Comparison of ENCODE assay signal across 8 cellular contexts in genomic region chr9:124774131-124774978, GRCh38. TPM values are rescaled to one million over a fixed set of nuclear protein-coding genes. Genes with fewer than 3 reads are reported as not detected.
DNase-seq lines count a peak whose midpoint lies in the region; ATAC-seq and TF ChIP-seq lines count a peak whose summit lies in the region.

No MANE protein-coding gene starts in this region.

- peaks cover 43% of the 10 kb centered on the region for H3K4me1 Mint-ChIP-seq in activated CD4-positive, alpha-beta T cell treated with anti-CD3 and anti-CD28 coated beads, Interleukin-2, amount 10 ng/mL, durations not matched to agents 24 days and 14 days

- 39 to 43% methylated on average over 15 of the region's 15 CpGs for WGBS in lung, 2 donors

- H3K36me3 Mint-ChIP-seq in activated CD4-positive, alpha-beta T cell treated with anti-CD3 and anti-CD28 coated beads, Interleukin-2, amount 10 ng/mL, durations not matched to agents 24 days and 14 days (ENCODE audit: low read depth) = no peaks in the 10 kb centered on the region

- H3K4me3 ChIP-seq in colonic mucosa = no peak overlapping the region
- H3K4me3 ChIP-seq in lung = no peak overlapping the region

- no peaks in the 10 kb centered on the region for H3K9me3 Mint-ChIP-seq in activated CD4-positive, alpha-beta T cell treated with anti-CD3 and anti-CD28 coated beads, Interleukin-2, amount 10 ng/mL, durations not matched to agents 24 days and 14 days

- H3K4me1 ChIP-seq in colonic mucosa (peaks cover 7% of the 10 kb centered on the region), lung (ENCODE audit: control insufficient read depth in 2 of 2, insufficient read depth in 2 of 2, low read length in 2 of 2) (peaks cover under 1 to 9% of the 10 kb centered on the region in 2 donors)

- H3K9me3 ChIP-seq in colonic mucosa (no peaks in the 10 kb centered on the region), lung (ENCODE audit: control insufficient read depth in 2 of 2, insufficient read depth in 1 of 2, low read length in 1 of 2) (peaks cover 0 to 3% of the 10 kb centered on the region in 2 donors)

- intact Hi-C loops in activated CD4-positive, alpha-beta T cell treated with anti-CD3 and anti-CD28 coated beads, Interleukin-2, amount 10 ng/mL, durations not matched to agents 24 days and 14 days (cut with micrococcal nuclease) = loop anchor here (1.0 to 5.0 kb wide), 4 partner anchors 79 to 600 kb away; partner anchors contain the start of genes HSPA5 and WDR38
- intact Hi-C loops in colonic mucosa (cut with DNase I) = loop anchor here (1.0 to 10.0 kb wide), 3 partner anchors 78 to 598 kb away; partner anchors contain the start of gene SCAI

- H3K9ac ChIP-seq in colonic mucosa (ENCODE audit: low read depth in 2 of 2, low read length in 2 of 2) = no peak overlapping the region

- H3K36me3 ChIP-seq in colonic mucosa = no peaks in the 10 kb centered on the region
- no peaks in the 10 kb centered on the region for H3K36me3 ChIP-seq in lung (ENCODE audit: control insufficient read depth in 2 of 2, insufficient read depth in 2 of 2, low read length in 2 of 2)

- H3K27me3 Mint-ChIP-seq in activated CD4-positive, alpha-beta T cell treated with anti-CD3 and anti-CD28 coated beads, Interleukin-2, amount 10 ng/mL, durations not matched to agents 24 days and 14 days = peaks cover 49% of the 10 kb centered on the region

- H3K4me3 Mint-ChIP-seq in activated CD4-positive, alpha-beta T cell treated with anti-CD3 and anti-CD28 coated beads, Interleukin-2, amount 10 ng/mL, durations not matched to agents 24 days and 14 days = no peak overlapping the region

- ATAC-seq in HG02678 (IDR thresholded peaks at IDR 0.05; ENCODE audit: unreplicated experiment) (peak; percentile 33), lung (ENCODE audit: insufficient read depth, low FRiP score) (peak; percentile 42), HG03469 (IDR thresholded peaks at IDR 0.05; ENCODE audit: unreplicated experiment) (no peak)

- H3K27ac Mint-ChIP-seq in activated CD4-positive, alpha-beta T cell treated with anti-CD3 and anti-CD28 coated beads, Interleukin-2, amount 10 ng/mL, durations not matched to agents 24 days and 14 days = no peak overlapping the region

- DNase-seq in COR-L47 (lab: John Stamatoyannopoulos, UW) (peak; percentile 43), NCI-H510A treated with DMSO at 0.1 percent for 48 hours (lab: John Stamatoyannopoulos, UW) (peak; percentile 85), colonic mucosa (peak; percentile 89), lung (ENCODE audit: low spot score) (peak; percentile 88)
- DNase-seq in activated CD4-positive, alpha-beta T cell treated with anti-CD3 and anti-CD28 coated beads, Interleukin-2, amount 10 ng/mL, durations not matched to agents 24 days and 14 days = peak; percentile 95
- peak; percentile 67 to 81 (median 78) for DNase-seq in stimulated activated CD4-positive, alpha-beta T cell treated with anti-CD3 and anti-CD28 coated beads, TNF-alpha, amount 100 ng/mL, for 48 hours (ENCODE audit: low read depth in 3 of 3)

- H3K27me3 ChIP-seq in colonic mucosa (peaks cover 17% of the 10 kb centered on the region), lung (ENCODE audit: control insufficient read depth, insufficient read depth) (no peaks in the 10 kb centered on the region)

- H3K27ac ChIP-seq in colonic mucosa (no peak overlapping the region), lung (ENCODE audit: low read depth in 1 of 2, low read length in 1 of 2) (no peak overlapping the region)

- TF ChIP-seq CTCF in colonic mucosa (IDR thresholded peaks at IDR 0.05) (peak; percentile 78), lung (IDR thresholded peaks at IDR 0.05; ENCODE audit: control extremely low read depth, extremely low read depth) (peak; percentile 74)

RNA-seq across cellular contexts. Expression of gene OLFML2A, which starts 2.6 kb away (rescaled TPM):
- total RNA-seq in activated CD4-positive, alpha-beta T cell treated with anti-CD3 and anti-CD28 coated beads, Interleukin-2, amount 10 ng/mL, durations not matched to agents 24 days and 14 days = not detected in 2 replicates
- total RNA-seq in colonic mucosa (10 to 100 TPM in 1 of 2 donors, 1 to 10 TPM in 1; 2.9 to 12.1 TPM), lung (10 to 100 TPM; 12.5 to 56.7 TPM)
- 1 to 10 TPM; 2.0 to 2.6 TPM for polyA plus RNA-seq in lung

RNA-seq across cellular contexts. Expression of gene NR6A1, which starts 3.2 kb away (rescaled TPM):
- 2.3 and 2.7 TPM in 2 replicates for total RNA-seq in activated CD4-positive, alpha-beta T cell treated with anti-CD3 and anti-CD28 coated beads, Interleukin-2, amount 10 ng/mL, durations not matched to agents 24 days and 14 days
- total RNA-seq in colonic mucosa (1 to 10 TPM; 4.8 to 4.9 TPM), lung (1 to 10 TPM; 3.4 to 4.0 TPM)
- polyA plus RNA-seq in lung = 1 to 10 TPM in 1 of 2 donors, under 1 TPM in 1; 0.94 to 1.5 TPM

Comparison
In these comparisons a context has a peak if more than half of its experiments do, and no peak if none do; other contexts are left out.
1. DNase-seq: peak in every context shown above with its lines; median percentile 95 in activated CD4-positive, alpha-beta T cell treated with anti-CD3 and anti-CD28 coated beads, Interleukin-2, amount 10 ng/mL, durations not matched to agents 24 days and 14 days; 89 in colonic mucosa; 88 in lung; 85 in NCI-H510A treated with DMSO at 0.1 percent for 48 hours; 78 in stimulated activated CD4-positive, alpha-beta T cell treated with anti-CD3 and anti-CD28 coated beads, TNF-alpha, amount 100 ng/mL, for 48 hours; 43 in COR-L47.